10 cellular contexts compared by ENCODE assay signal in genomic region chr12:74647241-74647640, GRCh38.
DNase-seq lines count a peak whose midpoint lies in the region; ATAC-seq and TF ChIP-seq lines count a peak whose summit lies in the region.
"Had no signal": no experiment of that assay in that cellular context is flagged by ENCODE, and none has a peak within 500 bp of the region (broad histone marks: within the 10 kb centered on the region; RNA-seq: fewer than 3 reads in every experiment).

No MANE protein-coding gene starts in this region.

- H3K27me3 Mint-ChIP-seq in endodermal cell (ENCODE audit: insufficient read depth) = peaks cover 4% of the 10 kb centered on the region
- H3K27me3 Mint-ChIP-seq in natural killer cell (ENCODE audit: low read depth in 2 of 2) = no peaks in the 10 kb centered on the region

- H3K9me3 ChIP-seq in PC-9 (ENCODE audit: insufficient read depth, low read depth) (no peaks in the 10 kb centered on the region), endodermal cell (ENCODE audit: control insufficient read depth, low read length) (no peaks in the 10 kb centered on the region), osteoblast (ENCODE audit: low read depth, low read length) (no peaks in the 10 kb centered on the region)

- H3K27ac ChIP-seq in C4-2B (no peak overlapping the region), PC-9 (no peak overlapping the region), endodermal cell (ENCODE audit: low read depth, low read length) (no peak overlapping the region), substantia nigra (ENCODE audit: low read depth, low read length, poor library complexity, severe bottlenecking) (peak overlapping the region; percentile 27), osteoblast (ENCODE audit: low read depth, low read length) (no peak overlapping the region)

- no peaks in the 10 kb centered on the region for H3K9me3 Mint-ChIP-seq in endodermal cell
- peaks cover 0 to 2% of the 10 kb centered on the region in 2 donors for H3K9me3 Mint-ChIP-seq in natural killer cell
- H3K9me3 Mint-ChIP-seq: CD14-positive monocyte had no signal

- H3K4me3 ChIP-seq in PC-9 (no peak overlapping the region), endodermal cell (ENCODE audit: low read length) (no peak overlapping the region), osteoblast (ENCODE audit: insufficient read depth, low read length) (no peak overlapping the region)

- TF ChIP-seq CTCF in C4-2B (conservative IDR thresholded peaks at IDR 0.05) (peak; percentile 33), PC-9 (conservative IDR thresholded peaks at IDR 0.05) (no peak), endodermal cell (conservative IDR thresholded peaks at IDR 0.05) (peak; percentile 3), natural killer cell (IDR thresholded peaks at IDR 0.05) (no peak), osteoblast (IDR thresholded peaks at IDR 0.05; ENCODE audit: extremely low read depth, low read depth, low read length) (no peak)

- 59 to 71% methylated on average over 1 of the region's 2 CpGs for WGBS in endodermal cell (ENCODE audit: insufficient coverage in 1 of 2, insufficient read length in 1 of 2), 2 experiments

- H3K4me1 ChIP-seq in PC-9 (replicated peaks; ENCODE audit: insufficient read depth) (no peaks in the 10 kb centered on the region), endodermal cell (ENCODE audit: control insufficient read depth, insufficient read depth, low read length) (no peaks in the 10 kb centered on the region), osteoblast (ENCODE audit: insufficient read depth, low read length) (no peaks in the 10 kb centered on the region)

- H3F3A ChIP-seq in PC-9 (ENCODE audit: insufficient read depth, low read depth) = no peaks in the 10 kb centered on the region

- H4K20me1 ChIP-seq in PC-9 (ENCODE audit: insufficient read depth) (no peaks in the 10 kb centered on the region), osteoblast (ENCODE audit: insufficient read depth, low read length) (no peaks in the 10 kb centered on the region)

- DNase-seq in PC-9 (no peak), endodermal cell (no peak), substantia nigra (lab: John Stamatoyannopoulos, UW) (no peak), natural killer cell (no peak), NCI-H748 treated with DMSO at 0.1 percent for 48 hours (lab: John Stamatoyannopoulos, UW) (no peak), osteoblast (ENCODE audit: insufficient read length, low spot score, missing footprints) (no peak)
- DNase-seq: DMS 273 treated with DMSO at 0.1 percent for 48 hours, NCI-H1092 had no signal

- intact Hi-C loops in PC-9 (cut with micrococcal nuclease; ENCODE audit: unreplicated experiment) (loop anchor here (5.0 kb wide), 1 partner anchor 230 kb away; no protein-coding TSS in a partner anchor), natural killer cell (cut with micrococcal nuclease) (no loop called here)

- H2AFZ ChIP-seq in PC-9 (0 out of 2 replicates have a peak overlapping the region, but pooled peaks have one; percentile 31), osteoblast (ENCODE audit: low read length) (no peak overlapping the region)

- POLR2A ChIA-PET in PC-9 (lab: Charles Lee; ENCODE audit: unreplicated experiment) = no interaction called here

- no peak overlapping the region for H3K9ac ChIP-seq in endodermal cell (ENCODE audit: extremely low read depth, low read length, poor library complexity, severe bottlenecking)

- H3K36me3 ChIP-seq in PC-9 (ENCODE audit: low read depth) = no peaks in the 10 kb centered on the region
- H3K36me3 ChIP-seq in endodermal cell (ENCODE audit: control insufficient read depth, insufficient read depth, low read length) = no peaks in the 10 kb centered on the region
- no peaks in the 10 kb centered on the region for H3K36me3 ChIP-seq in osteoblast (ENCODE audit: insufficient read depth, low read length)

- H3K27ac Mint-ChIP-seq in endodermal cell (no peak overlapping the region), natural killer cell (no peak overlapping the region)
- H3K27ac Mint-ChIP-seq: CD14-positive monocyte had no signal

- no peak for ATAC-seq in natural killer cell

- H3K4me3 Mint-ChIP-seq in endodermal cell (no peak overlapping the region), natural killer cell (no peak overlapping the region)
- H3K4me3 Mint-ChIP-seq: CD14-positive monocyte had no signal

- no peaks in the 10 kb centered on the region for H3K27me3 ChIP-seq in PC-9 (ENCODE audit: insufficient read depth, low read depth)
- H3K27me3 ChIP-seq in endodermal cell (ENCODE audit: control insufficient read depth, insufficient read depth, low read length, poor library complexity, severe bottlenecking) = no peaks in the 10 kb centered on the region
- H3K27me3 ChIP-seq in osteoblast (ENCODE audit: insufficient read depth, low read length) = no peaks in the 10 kb centered on the region

- H3K4me1 Mint-ChIP-seq in endodermal cell (no peaks in the 10 kb centered on the region), natural killer cell (no peaks in the 10 kb centered on the region)
- H3K4me1 Mint-ChIP-seq: CD14-positive monocyte had no signal

- no peaks in the 10 kb centered on the region for H3K9me2 ChIP-seq in PC-9 (ENCODE audit: insufficient read depth)

- no peak overlapping the region for H3K4me2 ChIP-seq in PC-9
- H3K4me2 ChIP-seq in osteoblast (ENCODE audit: insufficient read depth, low read length) = no peak overlapping the region

- H3K36me3 Mint-ChIP-seq in endodermal cell (ENCODE audit: low read depth) (no peaks in the 10 kb centered on the region), natural killer cell (no peaks in the 10 kb centered on the region)
- H3K36me3 Mint-ChIP-seq: CD14-positive monocyte had no signal

- CTCF ChIA-PET in PC-9 (lab: Charles Lee) = interaction anchor here (0.6 kb wide), 2 partner anchors 50 to 324 kb away, joined by 4 to 5 read pairs; no protein-coding TSS in a partner anchor

- H3K79me2 ChIP-seq in PC-9 (ENCODE audit: low read depth) = no peaks in the 10 kb centered on the region
- H3K79me2 ChIP-seq in osteoblast (ENCODE audit: insufficient read depth, low read length) = no peaks in the 10 kb centered on the region

- BruUV-seq in PC-9 (replicated peaks; lab: Mats Ljungman, UMichigan) = no TSS peak

Comparison
In these comparisons a context has a peak if more than half of its experiments do, and no peak if none do; other contexts are left out.
1. CTCF ChIP-seq: peak in C4-2B (single experiment) and endodermal cell (single experiment); none in PC-9 (single experiment), natural killer cell (single experiment) and osteoblast (single experiment).